1 cellular context compared by ENCODE assay signal in the genomic region with DNA sequence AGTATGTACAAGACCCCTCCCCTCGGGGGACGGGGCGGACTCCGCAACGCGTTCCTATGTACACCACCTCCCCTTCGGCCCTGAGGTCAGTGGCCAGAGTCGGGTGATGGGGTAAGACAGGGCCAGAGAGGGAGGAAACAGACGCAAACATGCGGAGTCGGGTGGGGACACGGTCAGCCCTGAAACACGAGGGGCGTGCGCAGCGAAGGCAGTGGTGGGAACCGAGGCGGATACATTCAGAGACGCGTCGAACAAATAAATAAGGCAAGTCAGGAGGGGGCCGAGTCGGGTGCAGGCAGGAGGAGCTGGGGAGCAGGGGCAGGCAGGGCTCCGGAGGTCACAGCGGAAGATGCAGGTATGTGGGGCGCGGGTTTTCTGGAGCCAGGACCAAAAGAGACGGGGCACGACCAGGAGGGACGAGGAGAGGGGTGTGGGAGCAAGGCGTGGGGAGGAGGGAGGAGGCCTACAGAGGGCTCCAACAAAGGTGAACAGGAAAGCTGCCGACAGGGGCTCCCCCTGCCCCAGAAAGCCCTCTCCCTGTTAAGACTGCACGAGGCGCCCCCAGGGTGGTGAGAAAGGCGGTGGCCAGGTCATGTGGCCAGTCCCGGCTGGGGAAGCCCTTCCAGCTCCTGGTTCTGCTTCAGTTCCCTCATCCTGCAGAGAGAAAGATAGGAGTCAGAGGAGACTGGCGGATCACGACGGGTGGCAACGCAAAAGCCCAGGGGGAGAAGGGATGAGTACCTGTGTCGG.
TF ChIP-seq lines count a peak whose summit lies in the region.

No MANE protein-coding gene starts in this region.

TF ChIP-seq in IMR-90, 13 proteins besides CTCF, POLR2A, EP300 and RAD21:
- TF ChIP-seq RFX5 (IDR thresholded peaks at IDR 0.05; ENCODE audit: low read depth, low read length), result no peak
- no peak for TF ChIP-seq CEBPB (IDR thresholded peaks at IDR 0.05; ENCODE audit: low read depth, low read length)
- TF ChIP-seq BHLHE40 (IDR thresholded peaks at IDR 0.05; ENCODE audit: low read depth, low read length), result no peak
- TF ChIP-seq MAZ (IDR thresholded peaks at IDR 0.05; ENCODE audit: borderline replicate concordance, low read depth, low read length), result no peak
- TF ChIP-seq SMC3 (IDR thresholded peaks at IDR 0.05; ENCODE audit: low read depth, low read length), result no peak
- no peak for TF ChIP-seq FOS (IDR thresholded peaks at IDR 0.05; ENCODE audit: low read depth, low read length)
- TF ChIP-seq, protein P1, sequence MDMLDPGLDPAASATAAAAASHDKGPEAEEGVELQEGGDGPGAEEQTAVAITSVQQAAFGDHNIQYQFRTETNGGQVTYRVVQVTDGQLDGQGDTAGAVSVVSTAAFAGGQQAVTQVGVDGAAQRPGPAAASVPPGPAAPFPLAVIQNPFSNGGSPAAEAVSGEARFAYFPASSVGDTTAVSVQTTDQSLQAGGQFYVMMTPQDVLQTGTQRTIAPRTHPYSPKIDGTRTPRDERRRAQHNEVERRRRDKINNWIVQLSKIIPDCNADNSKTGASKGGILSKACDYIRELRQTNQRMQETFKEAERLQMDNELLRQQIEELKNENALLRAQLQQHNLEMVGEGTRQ (IDR thresholded peaks at IDR 0.05; ENCODE audit: low read depth, low read length), result no peak; the same call in 1 of the 2 replicates
- no peak for TF ChIP-seq CHD1 (IDR thresholded peaks at IDR 0.05; ENCODE audit: low read depth, low read length)
- TF ChIP-seq, protein P2, sequence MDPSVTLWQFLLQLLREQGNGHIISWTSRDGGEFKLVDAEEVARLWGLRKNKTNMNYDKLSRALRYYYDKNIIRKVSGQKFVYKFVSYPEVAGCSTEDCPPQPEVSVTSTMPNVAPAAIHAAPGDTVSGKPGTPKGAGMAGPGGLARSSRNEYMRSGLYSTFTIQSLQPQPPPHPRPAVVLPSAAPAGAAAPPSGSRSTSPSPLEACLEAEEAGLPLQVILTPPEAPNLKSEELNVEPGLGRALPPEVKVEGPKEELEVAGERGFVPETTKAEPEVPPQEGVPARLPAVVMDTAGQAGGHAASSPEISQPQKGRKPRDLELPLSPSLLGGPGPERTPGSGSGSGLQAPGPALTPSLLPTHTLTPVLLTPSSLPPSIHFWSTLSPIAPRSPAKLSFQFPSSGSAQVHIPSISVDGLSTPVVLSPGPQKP (IDR thresholded peaks at IDR 0.05; ENCODE audit: borderline replicate concordance, low read depth, low read length), result no peak
- TF ChIP-seq MAFK (IDR thresholded peaks at IDR 0.05; ENCODE audit: low read depth, low read length), result no peak
- TF ChIP-seq MXI1 (IDR thresholded peaks at IDR 0.05; ENCODE audit: borderline replicate concordance, low read depth, low read length), result no peak
- TF ChIP-seq RCOR1 (IDR thresholded peaks at IDR 0.05; ENCODE audit: insufficient replicate concordance, low read length), result no peak
- TF ChIP-seq NFE2L2 (IDR thresholded peaks at IDR 0.05; ENCODE audit: low read depth, low read length), result no peak
